1 cellular context compared by ENCODE assay signal in the genomic region with DNA sequence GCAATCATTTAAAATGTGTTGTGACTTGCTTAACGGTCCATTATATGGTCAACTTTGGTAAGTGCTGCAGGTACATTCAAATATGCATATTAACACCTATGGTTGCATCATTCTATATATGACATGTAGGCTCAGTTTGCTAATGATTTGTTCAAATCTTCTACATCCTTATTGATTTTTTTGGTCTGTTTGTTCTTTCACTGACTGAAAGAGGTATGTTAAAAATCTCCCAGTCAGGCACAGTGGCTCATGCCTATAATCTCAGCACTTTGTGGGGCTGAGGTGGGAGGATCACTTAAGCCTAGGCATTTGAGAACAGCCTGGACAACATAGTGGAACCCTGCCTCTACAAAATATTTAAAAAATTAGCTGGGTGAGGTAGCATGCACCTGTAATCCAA.
A peak's percentile ranks its signal among the peaks of the same experiment; 100 is the strongest.
TF ChIP-seq lines count a peak whose summit lies in the region.

No MANE protein-coding gene starts in this region.

TF ChIP-seq in HepG2, 621 proteins besides CTCF, POLR2A, EP300 and RAD21 (continued from another document and continues in another):
- TF ChIP-seq, protein P1, sequence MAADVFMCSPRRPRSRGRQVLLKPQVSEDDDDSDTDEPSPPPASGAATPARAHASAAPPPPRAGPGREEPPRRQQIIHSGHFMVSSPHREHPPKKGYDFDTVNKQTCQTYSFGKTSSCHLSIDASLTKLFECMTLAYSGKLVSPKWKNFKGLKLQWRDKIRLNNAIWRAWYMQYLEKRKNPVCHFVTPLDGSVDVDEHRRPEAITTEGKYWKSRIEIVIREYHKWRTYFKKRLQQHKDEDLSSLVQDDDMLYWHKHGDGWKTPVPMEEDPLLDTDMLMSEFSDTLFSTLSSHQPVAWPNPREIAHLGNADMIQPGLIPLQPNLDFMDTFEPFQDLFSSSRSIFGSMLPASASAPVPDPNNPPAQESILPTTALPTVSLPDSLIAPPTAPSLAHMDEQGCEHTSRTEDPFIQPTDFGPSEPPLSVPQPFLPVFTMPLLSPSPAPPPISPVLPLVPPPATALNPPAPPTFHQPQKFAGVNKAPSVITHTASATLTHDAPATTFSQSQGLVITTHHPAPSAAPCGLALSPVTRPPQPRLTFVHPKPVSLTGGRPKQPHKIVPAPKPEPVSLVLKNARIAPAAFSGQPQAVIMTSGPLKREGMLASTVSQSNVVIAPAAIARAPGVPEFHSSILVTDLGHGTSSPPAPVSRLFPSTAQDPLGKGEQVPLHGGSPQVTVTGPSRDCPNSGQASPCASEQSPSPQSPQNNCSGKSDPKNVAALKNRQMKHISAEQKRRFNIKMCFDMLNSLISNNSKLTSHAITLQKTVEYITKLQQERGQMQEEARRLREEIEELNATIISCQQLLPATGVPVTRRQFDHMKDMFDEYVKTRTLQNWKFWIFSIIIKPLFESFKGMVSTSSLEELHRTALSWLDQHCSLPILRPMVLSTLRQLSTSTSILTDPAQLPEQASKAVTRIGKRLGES (CRISPR knock-in tag; IDR thresholded peaks at IDR 0.05; ENCODE audit: borderline replicate concordance), result 0 out of 2 replicates have a peak, but pooled peaks have one; percentile 21
- TF ChIP-seq EEA1 (CRISPR knock-in tag; IDR thresholded peaks at IDR 0.05; ENCODE audit: borderline replicate concordance), result no peak
- no peak for TF ChIP-seq ZNF430 (CRISPR knock-in tag; IDR thresholded peaks at IDR 0.05)
- no peak for TF ChIP-seq NCOA2 (CRISPR knock-in tag; IDR thresholded peaks at IDR 0.05)
- TF ChIP-seq MED13 (CRISPR knock-in tag; IDR thresholded peaks at IDR 0.05), result no peak
- TF ChIP-seq, protein P2, sequence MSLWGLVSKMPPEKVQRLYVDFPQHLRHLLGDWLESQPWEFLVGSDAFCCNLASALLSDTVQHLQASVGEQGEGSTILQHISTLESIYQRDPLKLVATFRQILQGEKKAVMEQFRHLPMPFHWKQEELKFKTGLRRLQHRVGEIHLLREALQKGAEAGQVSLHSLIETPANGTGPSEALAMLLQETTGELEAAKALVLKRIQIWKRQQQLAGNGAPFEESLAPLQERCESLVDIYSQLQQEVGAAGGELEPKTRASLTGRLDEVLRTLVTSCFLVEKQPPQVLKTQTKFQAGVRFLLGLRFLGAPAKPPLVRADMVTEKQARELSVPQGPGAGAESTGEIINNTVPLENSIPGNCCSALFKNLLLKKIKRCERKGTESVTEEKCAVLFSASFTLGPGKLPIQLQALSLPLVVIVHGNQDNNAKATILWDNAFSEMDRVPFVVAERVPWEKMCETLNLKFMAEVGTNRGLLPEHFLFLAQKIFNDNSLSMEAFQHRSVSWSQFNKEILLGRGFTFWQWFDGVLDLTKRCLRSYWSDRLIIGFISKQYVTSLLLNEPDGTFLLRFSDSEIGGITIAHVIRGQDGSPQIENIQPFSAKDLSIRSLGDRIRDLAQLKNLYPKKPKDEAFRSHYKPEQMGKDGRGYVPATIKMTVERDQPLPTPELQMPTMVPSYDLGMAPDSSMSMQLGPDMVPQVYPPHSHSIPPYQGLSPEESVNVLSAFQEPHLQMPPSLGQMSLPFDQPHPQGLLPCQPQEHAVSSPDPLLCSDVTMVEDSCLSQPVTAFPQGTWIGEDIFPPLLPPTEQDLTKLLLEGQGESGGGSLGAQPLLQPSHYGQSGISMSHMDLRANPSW (CRISPR knock-in tag; IDR thresholded peaks at IDR 0.05; ENCODE audit: borderline replicate concordance), result no peak
- TF ChIP-seq, protein P3, sequence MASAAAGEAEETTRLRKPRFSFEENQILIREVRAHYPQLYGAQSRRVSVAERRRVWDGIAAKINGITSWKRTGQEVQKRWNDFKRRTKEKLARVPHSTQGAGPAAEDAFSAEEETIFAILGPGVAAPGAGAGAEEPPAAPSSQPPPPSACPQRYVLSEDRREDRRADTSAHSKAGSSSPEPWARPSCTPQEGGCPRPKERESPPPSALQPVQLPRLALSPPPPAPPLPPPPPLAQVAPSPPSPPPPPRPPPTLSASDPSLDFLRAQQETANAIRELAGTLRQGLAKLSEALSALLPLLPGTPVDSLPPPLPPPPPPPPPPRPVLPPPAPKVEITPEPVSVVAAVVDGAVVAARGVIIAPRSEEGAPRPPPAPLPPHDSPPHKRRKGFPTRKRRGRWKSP (CRISPR knock-in tag; IDR thresholded peaks at IDR 0.05), result peak; percentile 25; the same call in 1 of the 2 replicates
- TF ChIP-seq, protein P4, sequence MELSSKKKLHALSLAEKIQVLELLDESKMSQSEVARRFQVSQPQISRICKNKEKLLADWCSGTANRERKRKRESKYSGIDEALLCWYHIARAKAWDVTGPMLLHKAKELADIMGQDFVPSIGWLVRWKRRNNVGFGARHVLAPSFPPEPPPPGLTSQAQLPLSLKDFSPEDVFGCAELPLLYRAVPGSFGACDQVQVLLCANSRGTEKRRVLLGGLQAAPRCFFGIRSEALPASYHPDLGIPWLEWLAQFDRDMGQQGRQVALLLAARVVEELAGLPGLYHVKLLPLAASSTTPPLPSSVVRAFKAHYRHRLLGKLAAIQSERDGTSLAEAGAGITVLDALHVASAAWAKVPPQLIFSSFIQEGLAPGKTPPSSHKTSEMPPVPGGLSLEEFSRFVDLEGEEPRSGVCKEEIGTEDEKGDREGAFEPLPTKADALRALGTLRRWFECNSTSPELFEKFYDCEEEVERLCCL (CRISPR knock-in tag; IDR thresholded peaks at IDR 0.05; ENCODE audit: borderline replicate concordance), result no peak
- TF ChIP-seq TBX3 (IDR thresholded peaks at IDR 0.05; ENCODE audit: borderline replicate concordance), result peak; percentile 75; the same call in 1 of the 2 replicates
- TF ChIP-seq TMF1 (CRISPR knock-in tag; IDR thresholded peaks at IDR 0.05; ENCODE audit: low read depth), result no peak
- TF ChIP-seq LCORL (IDR thresholded peaks at IDR 0.05), result 0 out of 2 replicates have a peak, but pooled peaks have one; percentile 11
- TF ChIP-seq LCORL (CRISPR knock-in tag; IDR thresholded peaks at IDR 0.05), result 0 out of 2 replicates have a peak, but pooled peaks have one; percentile 28
- TF ChIP-seq ZNF547 (CRISPR knock-in tag; IDR thresholded peaks at IDR 0.05), result no peak
- TF ChIP-seq FOXP1 (IDR thresholded peaks at IDR 0.05), result no peak
- 0 out of 2 replicates have a peak, but pooled peaks have one; percentile 23 for TF ChIP-seq FOXP1 (CRISPR knock-in tag; IDR thresholded peaks at IDR 0.05)
- no peak for TF ChIP-seq ZBTB1 (CRISPR knock-in tag; IDR thresholded peaks at IDR 0.05; ENCODE audit: borderline replicate concordance)
- TF ChIP-seq, protein P5, sequence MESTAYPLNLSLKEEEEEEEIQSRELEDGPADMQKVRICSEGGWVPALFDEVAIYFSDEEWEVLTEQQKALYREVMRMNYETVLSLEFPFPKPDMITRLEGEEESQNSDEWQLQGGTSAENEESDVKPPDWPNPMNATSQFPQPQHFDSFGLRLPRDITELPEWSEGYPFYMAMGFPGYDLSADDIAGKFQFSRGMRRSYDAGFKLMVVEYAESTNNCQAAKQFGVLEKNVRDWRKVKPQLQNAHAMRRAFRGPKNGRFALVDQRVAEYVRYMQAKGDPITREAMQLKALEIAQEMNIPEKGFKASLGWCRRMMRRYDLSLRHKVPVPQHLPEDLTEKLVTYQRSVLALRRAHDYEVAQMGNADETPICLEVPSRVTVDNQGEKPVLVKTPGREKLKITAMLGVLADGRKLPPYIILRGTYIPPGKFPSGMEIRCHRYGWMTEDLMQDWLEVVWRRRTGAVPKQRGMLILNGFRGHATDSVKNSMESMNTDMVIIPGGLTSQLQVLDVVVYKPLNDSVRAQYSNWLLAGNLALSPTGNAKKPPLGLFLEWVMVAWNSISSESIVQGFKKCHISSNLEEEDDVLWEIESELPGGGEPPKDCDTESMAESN (CRISPR knock-in tag; conservative IDR thresholded peaks at IDR 0.05), result 0 out of 2 replicates have a peak, but pooled peaks have one; percentile 49
- no peak for TF ChIP-seq U2AF2 (IDR thresholded peaks at IDR 0.05; ENCODE audit: low read depth, low read length)
- TF ChIP-seq NR3C1 (CRISPR knock-in tag; IDR thresholded peaks at IDR 0.05), result no peak
- TF ChIP-seq ZNF33A (CRISPR knock-in tag; IDR thresholded peaks at IDR 0.05; ENCODE audit: borderline replicate concordance), result 0 out of 2 replicates have a peak, but pooled peaks have one; percentile 66
- TF ChIP-seq RXRB (CRISPR knock-in tag; IDR thresholded peaks at IDR 0.05; ENCODE audit: borderline replicate concordance), result peak; percentile 34; the same call in 1 of the 2 replicates
- TF ChIP-seq FOXA3 (CRISPR knock-in tag; IDR thresholded peaks at IDR 0.05), result peak; percentile 49
- TF ChIP-seq YEATS2 (CRISPR knock-in tag; IDR thresholded peaks at IDR 0.05; ENCODE audit: borderline replicate concordance), result no peak
- peak; percentile 61; the same call in 1 of the 2 replicates for TF ChIP-seq RCOR2 (CRISPR knock-in tag; IDR thresholded peaks at IDR 0.05)
- no peak for TF ChIP-seq JUND (CRISPR knock-in tag; IDR thresholded peaks at IDR 0.05)
- no peak for TF ChIP-seq CREB1 (IDR thresholded peaks at IDR 0.05)
- TF ChIP-seq CREB1 (CRISPR knock-in tag; IDR thresholded peaks at IDR 0.05), result peak; percentile 68
- TF ChIP-seq, protein P6, sequence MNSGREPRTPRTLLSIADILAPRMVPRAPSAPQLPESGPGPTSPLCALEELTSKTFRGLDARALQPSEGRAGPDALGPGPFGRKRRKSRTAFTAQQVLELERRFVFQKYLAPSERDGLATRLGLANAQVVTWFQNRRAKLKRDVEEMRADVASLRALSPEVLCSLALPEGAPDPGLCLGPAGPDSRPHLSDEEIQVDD (CRISPR knock-in tag; IDR thresholded peaks at IDR 0.05; ENCODE audit: borderline replicate concordance), result no peak
- TF ChIP-seq PRMT3 (CRISPR knock-in tag; IDR thresholded peaks at IDR 0.05; ENCODE audit: borderline replicate concordance, low read depth), result no peak
- no peak for TF ChIP-seq NONO (IDR thresholded peaks at IDR 0.05)
- peak; percentile 49; the same call in 1 of the 2 replicates for TF ChIP-seq NONO (CRISPR knock-in tag; conservative IDR thresholded peaks at IDR 0.05)
- TF ChIP-seq NFIC (IDR thresholded peaks at IDR 0.05; ENCODE audit: low read length), result no peak
- TF ChIP-seq ZBTB38 (CRISPR knock-in tag; IDR thresholded peaks at IDR 0.05), result no peak
- TF ChIP-seq GFI1 (CRISPR knock-in tag; IDR thresholded peaks at IDR 0.05; ENCODE audit: borderline replicate concordance), result no peak
- TF ChIP-seq TAF15 (IDR thresholded peaks at IDR 0.05; ENCODE audit: low read depth, low read length, poor library complexity, severe bottlenecking), result no peak
- TF ChIP-seq ELF4 (CRISPR knock-in tag; IDR thresholded peaks at IDR 0.05; ENCODE audit: borderline replicate concordance), result no peak
- TF ChIP-seq ZKSCAN5 (CRISPR knock-in tag; IDR thresholded peaks at IDR 0.05), result no peak
- TF ChIP-seq ZFY (CRISPR knock-in tag; IDR thresholded peaks at IDR 0.05), result no peak
- no peak for TF ChIP-seq YY1 (IDR thresholded peaks at IDR 0.05; ENCODE audit: insufficient read depth, insufficient replicate concordance, low read depth, low read length)
- TF ChIP-seq, protein P7, sequence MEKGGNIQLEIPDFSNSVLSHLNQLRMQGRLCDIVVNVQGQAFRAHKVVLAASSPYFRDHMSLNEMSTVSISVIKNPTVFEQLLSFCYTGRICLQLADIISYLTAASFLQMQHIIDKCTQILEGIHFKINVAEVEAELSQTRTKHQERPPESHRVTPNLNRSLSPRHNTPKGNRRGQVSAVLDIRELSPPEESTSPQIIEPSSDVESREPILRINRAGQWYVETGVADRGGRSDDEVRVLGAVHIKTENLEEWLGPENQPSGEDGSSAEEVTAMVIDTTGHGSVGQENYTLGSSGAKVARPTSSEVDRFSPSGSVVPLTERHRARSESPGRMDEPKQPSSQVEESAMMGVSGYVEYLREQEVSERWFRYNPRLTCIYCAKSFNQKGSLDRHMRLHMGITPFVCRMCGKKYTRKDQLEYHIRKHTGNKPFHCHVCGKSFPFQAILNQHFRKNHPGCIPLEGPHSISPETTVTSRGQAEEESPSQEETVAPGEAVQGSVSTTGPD (CRISPR knock-in tag; IDR thresholded peaks at IDR 0.05), result no peak
- 0 out of 2 replicates have a peak, but pooled peaks have one; percentile 18 for TF ChIP-seq SAP130 (CRISPR knock-in tag; IDR thresholded peaks at IDR 0.05; ENCODE audit: low read depth)
- TF ChIP-seq GTF3A (CRISPR knock-in tag; conservative IDR thresholded peaks at IDR 0.05), result no peak
- no peak for TF ChIP-seq ZSCAN30 (CRISPR knock-in tag; IDR thresholded peaks at IDR 0.05)
- TF ChIP-seq ZNF75D (CRISPR knock-in tag; IDR thresholded peaks at IDR 0.05; ENCODE audit: borderline replicate concordance), result no peak
- TF ChIP-seq GATAD2A (CRISPR knock-in tag; IDR thresholded peaks at IDR 0.05), result peak; percentile 84
- TF ChIP-seq, protein P8, sequence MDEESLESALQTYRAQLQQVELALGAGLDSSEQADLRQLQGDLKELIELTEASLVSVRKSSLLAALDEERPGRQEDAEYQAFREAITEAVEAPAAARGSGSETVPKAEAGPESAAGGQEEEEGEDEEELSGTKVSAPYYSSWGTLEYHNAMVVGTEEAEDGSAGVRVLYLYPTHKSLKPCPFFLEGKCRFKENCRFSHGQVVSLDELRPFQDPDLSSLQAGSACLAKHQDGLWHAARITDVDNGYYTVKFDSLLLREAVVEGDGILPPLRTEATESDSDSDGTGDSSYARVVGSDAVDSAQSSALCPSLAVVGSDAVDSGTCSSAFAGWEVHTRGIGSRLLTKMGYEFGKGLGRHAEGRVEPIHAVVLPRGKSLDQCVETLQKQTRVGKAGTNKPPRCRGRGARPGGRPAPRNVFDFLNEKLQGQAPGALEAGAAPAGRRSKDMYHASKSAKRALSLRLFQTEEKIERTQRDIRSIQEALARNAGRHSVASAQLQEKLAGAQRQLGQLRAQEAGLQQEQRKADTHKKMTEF (CRISPR knock-in tag; IDR thresholded peaks at IDR 0.05), result no peak
- no peak for TF ChIP-seq SOX13 (IDR thresholded peaks at IDR 0.05)
- peak in 1 of 2 experiments; percentile 50; a peak in 1 of 4 replicates for TF ChIP-seq SOX13 (CRISPR knock-in tag; conservative IDR thresholded peaks at IDR 0.05 in 1 of 2, IDR thresholded peaks at IDR 0.05 in 1 of 2)
- TF ChIP-seq, protein P9, sequence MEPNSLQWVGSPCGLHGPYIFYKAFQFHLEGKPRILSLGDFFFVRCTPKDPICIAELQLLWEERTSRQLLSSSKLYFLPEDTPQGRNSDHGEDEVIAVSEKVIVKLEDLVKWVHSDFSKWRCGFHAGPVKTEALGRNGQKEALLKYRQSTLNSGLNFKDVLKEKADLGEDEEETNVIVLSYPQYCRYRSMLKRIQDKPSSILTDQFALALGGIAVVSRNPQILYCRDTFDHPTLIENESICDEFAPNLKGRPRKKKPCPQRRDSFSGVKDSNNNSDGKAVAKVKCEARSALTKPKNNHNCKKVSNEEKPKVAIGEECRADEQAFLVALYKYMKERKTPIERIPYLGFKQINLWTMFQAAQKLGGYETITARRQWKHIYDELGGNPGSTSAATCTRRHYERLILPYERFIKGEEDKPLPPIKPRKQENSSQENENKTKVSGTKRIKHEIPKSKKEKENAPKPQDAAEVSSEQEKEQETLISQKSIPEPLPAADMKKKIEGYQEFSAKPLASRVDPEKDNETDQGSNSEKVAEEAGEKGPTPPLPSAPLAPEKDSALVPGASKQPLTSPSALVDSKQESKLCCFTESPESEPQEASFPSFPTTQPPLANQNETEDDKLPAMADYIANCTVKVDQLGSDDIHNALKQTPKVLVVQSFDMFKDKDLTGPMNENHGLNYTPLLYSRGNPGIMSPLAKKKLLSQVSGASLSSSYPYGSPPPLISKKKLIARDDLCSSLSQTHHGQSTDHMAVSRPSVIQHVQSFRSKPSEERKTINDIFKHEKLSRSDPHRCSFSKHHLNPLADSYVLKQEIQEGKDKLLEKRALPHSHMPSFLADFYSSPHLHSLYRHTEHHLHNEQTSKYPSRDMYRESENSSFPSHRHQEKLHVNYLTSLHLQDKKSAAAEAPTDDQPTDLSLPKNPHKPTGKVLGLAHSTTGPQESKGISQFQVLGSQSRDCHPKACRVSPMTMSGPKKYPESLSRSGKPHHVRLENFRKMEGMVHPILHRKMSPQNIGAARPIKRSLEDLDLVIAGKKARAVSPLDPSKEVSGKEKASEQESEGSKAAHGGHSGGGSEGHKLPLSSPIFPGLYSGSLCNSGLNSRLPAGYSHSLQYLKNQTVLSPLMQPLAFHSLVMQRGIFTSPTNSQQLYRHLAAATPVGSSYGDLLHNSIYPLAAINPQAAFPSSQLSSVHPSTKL (CRISPR knock-in tag; IDR thresholded peaks at IDR 0.05), result 0 out of 2 replicates have a peak, but pooled peaks have one; percentile 46
